In genomic region chr5:42952575-42952974, GRCh38 we compare ENCODE assay signal across 8 cellular contexts.
DNase-seq lines count a peak whose midpoint lies in the region; ATAC-seq and TF ChIP-seq lines count a peak whose summit lies in the region.

No MANE protein-coding gene starts in this region.

- peaks cover 1% of the 10 kb centered on the region for H3K9me3 Mint-ChIP-seq in activated naive CD8-positive, alpha-beta T cell treated with anti-CD3 and anti-CD28 coated beads, Interleukin-2, amount 10 ng/mL, durations not matched to agents 7 days and 5 days
- H3K9me3 Mint-ChIP-seq in naive B cell, result no peaks in the 10 kb centered on the region

- POLR2A ChIA-PET in AG04449 (lab: Yijun Ruan, JAX), result no interaction called here
- POLR2A ChIA-PET in activated naive CD8-positive, alpha-beta T cell treated with anti-CD3 and anti-CD28 coated beads, Interleukin-2, amount 10 ng/mL, durations not matched to agents 7 days and 5 days (lab: Charles Lee), result interaction anchor here (0.9 to 9.0 kb wide), 9 partner anchors 39 to 169 kb away, joined by 3 to 303 read pairs (median 78); partner anchors contain the start of genes ANXA2R and ZNF131

- TF ChIP-seq CTCF in AG04449 (IDR thresholded peaks at IDR 0.05; ENCODE audit: insufficient read depth, low read length, missing control alignments), result no peak

- peak overlapping the region; percentile 64 for H3K4me3 ChIP-seq in AG04449 (ENCODE audit: low read depth, low read length)

- no peaks in the 10 kb centered on the region for H3K27me3 Mint-ChIP-seq in activated naive CD8-positive, alpha-beta T cell treated with anti-CD3 and anti-CD28 coated beads, Interleukin-2, amount 10 ng/mL, durations not matched to agents 7 days and 5 days
- H3K27me3 Mint-ChIP-seq in naive B cell, result no peaks in the 10 kb centered on the region

- H3K27ac Mint-ChIP-seq in activated naive CD8-positive, alpha-beta T cell treated with anti-CD3 and anti-CD28 coated beads, Interleukin-2, amount 10 ng/mL, durations not matched to agents 7 days and 5 days, result peak overlapping the region; percentile 100
- peak overlapping the region in 4 of 6 donors; percentile 98 to 99 (median 99) for H3K27ac Mint-ChIP-seq in naive B cell

- peaks cover 15% of the 10 kb centered on the region for H3K36me3 Mint-ChIP-seq in activated naive CD8-positive, alpha-beta T cell treated with anti-CD3 and anti-CD28 coated beads, Interleukin-2, amount 10 ng/mL, durations not matched to agents 7 days and 5 days
- H3K36me3 Mint-ChIP-seq in naive B cell, result no peaks in the 10 kb centered on the region

- CTCF ChIA-PET in AG04449 (lab: Yijun Ruan, JAX), result interaction anchor here (1.2 to 1.9 kb wide), 3 partner anchors 41 to 89 kb away, joined by 3 to 6 read pairs (median 5); no protein-coding TSS in a partner anchor

- H3K4me3 Mint-ChIP-seq in activated naive CD8-positive, alpha-beta T cell treated with anti-CD3 and anti-CD28 coated beads, Interleukin-2, amount 10 ng/mL, durations not matched to agents 7 days and 5 days, result peak overlapping the region; percentile 96
- peak overlapping the region; percentile 95 to 99 (median 97) for H3K4me3 Mint-ChIP-seq in naive B cell

- no peak for ATAC-seq in activated naive CD8-positive, alpha-beta T cell treated with anti-CD3 and anti-CD28 coated beads, Interleukin-2, amount 10 ng/mL, durations not matched to agents 7 days and 5 days (ENCODE audit: low read depth)
- ATAC-seq in naive B cell (ENCODE audit: low read depth in 2 of 2), result no peak
- ATAC-seq in GM18498 (IDR thresholded peaks at IDR 0.05; ENCODE audit: unreplicated experiment), result no peak

- DNase-seq in AG04449 (ENCODE audit: low read depth, low spot score) (no peak), GM03348 (ENCODE audit: low spot score) (peak; percentile 20), naive B cell (no peak), inferior parietal cortex (ENCODE audit: extremely low spot score) (no peak), EL (no peak), HuH-7 (ENCODE audit: low spot score) (no peak)
- DNase-seq in activated naive CD8-positive, alpha-beta T cell treated with anti-CD3 and anti-CD28 coated beads, Interleukin-2, amount 10 ng/mL, durations not matched to agents 7 days and 5 days, result no peak

- peaks cover 24% of the 10 kb centered on the region for H3K4me1 Mint-ChIP-seq in activated naive CD8-positive, alpha-beta T cell treated with anti-CD3 and anti-CD28 coated beads, Interleukin-2, amount 10 ng/mL, durations not matched to agents 7 days and 5 days
- H3K4me1 Mint-ChIP-seq in naive B cell, result peaks cover 17 to 36% (median 28%) of the 10 kb centered on the region in 3 donors
